ENCODE assay signal across 20 cellular contexts in the genomic region with DNA sequence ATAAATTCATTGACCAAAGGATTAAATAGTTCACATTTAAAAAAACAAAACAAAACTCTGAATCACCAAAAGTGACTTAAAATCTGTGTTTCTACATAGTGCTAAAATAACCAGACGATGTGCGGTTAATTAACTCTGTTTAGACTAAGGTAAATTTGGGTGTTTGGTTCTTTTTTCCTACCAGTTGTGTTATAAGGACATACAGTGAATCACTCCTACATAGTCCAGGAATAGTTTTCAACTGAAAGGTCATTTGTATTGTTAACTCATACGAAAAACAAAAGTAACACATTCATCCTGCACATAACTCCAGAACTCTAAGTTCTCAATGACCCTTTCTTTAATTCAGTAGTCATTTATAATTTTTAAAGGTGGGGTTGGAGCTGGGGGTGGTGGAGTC.
DNase-seq lines count a peak whose midpoint lies in the region; ATAC-seq, FAIRE-seq and TF ChIP-seq lines count a peak whose summit lies in the region.
"Had no signal": no experiment of that assay in that cellular context is flagged by ENCODE, and none has a peak within 500 bp of the region (broad histone marks: within the 10 kb centered on the region; RNA-seq: fewer than 3 reads in every experiment).

No MANE protein-coding gene starts in this region.

- no TSS peak for BruUV-seq in HepG2 (replicated peaks; lab: Mats Ljungman, UMichigan)

- H3K9me3 Mint-ChIP-seq in activated naive CD8-positive, alpha-beta T cell treated with anti-CD3 and anti-CD28 coated beads for 36 hours = no peaks in the 10 kb centered on the region
- no peaks in the 10 kb centered on the region for H3K9me3 Mint-ChIP-seq in activated naive CD4-positive, alpha-beta T cell treated with anti-CD3 and anti-CD28 coated beads for 36 hours
- H3K9me3 Mint-ChIP-seq: CD8-positive, alpha-beta T cell had no signal

- H3K4me3 Mint-ChIP-seq in activated naive CD8-positive, alpha-beta T cell treated with anti-CD3 and anti-CD28 coated beads for 36 hours = no peak overlapping the region
- H3K4me3 Mint-ChIP-seq in activated naive CD4-positive, alpha-beta T cell treated with anti-CD3 and anti-CD28 coated beads for 36 hours = no peak overlapping the region
- H3K4me3 Mint-ChIP-seq: CD8-positive, alpha-beta T cell had no signal

- H3K36me3 Mint-ChIP-seq in activated naive CD8-positive, alpha-beta T cell treated with anti-CD3 and anti-CD28 coated beads for 36 hours = no peaks in the 10 kb centered on the region
- no peaks in the 10 kb centered on the region for H3K36me3 Mint-ChIP-seq in activated naive CD4-positive, alpha-beta T cell treated with anti-CD3 and anti-CD28 coated beads for 36 hours (ENCODE audit: low read depth)
- H3K36me3 Mint-ChIP-seq: CD8-positive, alpha-beta T cell had no signal

- ATAC-seq in HepG2 = no peak
- ATAC-seq: CD8-positive, alpha-beta T cell; K562 had no signal

- no peak for TF ChIP-seq CTCF in fibroblast of pulmonary artery (IDR thresholded peaks at IDR 0.05; ENCODE audit: low read length, missing control alignments)
- TF ChIP-seq CTCF in osteoblast (IDR thresholded peaks at IDR 0.05; ENCODE audit: extremely low read depth, low read depth, low read length) = no peak
- TF ChIP-seq CTCF in HepG2 (CRISPR knock-in tag; IDR thresholded peaks at IDR 0.05) = no peak

- TF ChIP-seq EP300 in HepG2 (IDR thresholded peaks at IDR 0.05; ENCODE audit: low read depth in 2 of 2, low read length in 2 of 2) (no peak), HepG2 (CRISPR knock-in tag; IDR thresholded peaks at IDR 0.05; ENCODE audit: borderline replicate concordance) (no peak)

- no peaks in the 10 kb centered on the region for H3K27me3 Mint-ChIP-seq in activated naive CD8-positive, alpha-beta T cell treated with anti-CD3 and anti-CD28 coated beads for 36 hours
- H3K27me3 Mint-ChIP-seq in activated naive CD4-positive, alpha-beta T cell treated with anti-CD3 and anti-CD28 coated beads for 36 hours (ENCODE audit: low read depth) = no peaks in the 10 kb centered on the region

- CTCF ChIA-PET in HepG2 (lab: Yijun Ruan, JAX; ENCODE audit: low intra/inter-chr PET ratio, low total read pairs) = no interaction called here
- CTCF ChIA-PET in activated naive CD4-positive, alpha-beta T cell treated with anti-CD3 and anti-CD28 coated beads for 36 hours (lab: Charles Lee) = no interaction called here

- H3K27ac ChIP-seq in ACC112 (ENCODE audit: low read depth, low read length) (peak overlapping the region; percentile 81), osteoblast (ENCODE audit: low read depth, low read length) (peak overlapping the region; percentile 86), HepG2 (ENCODE audit: extremely low read length, insufficient read depth, low read length) (no peak overlapping the region)

- H3K27me3 ChIP-seq in ACC112 (ENCODE audit: insufficient read depth, low read length) = no peaks in the 10 kb centered on the region
- no peaks in the 10 kb centered on the region for H3K27me3 ChIP-seq in osteoblast (ENCODE audit: insufficient read depth, low read length)
- no peaks in the 10 kb centered on the region for H3K27me3 ChIP-seq in HepG2 (ENCODE audit: control insufficient read depth in 1 of 2, insufficient read depth in 2 of 2, low read length in 2 of 2)

- H3K4me1 Mint-ChIP-seq in activated naive CD8-positive, alpha-beta T cell treated with anti-CD3 and anti-CD28 coated beads for 36 hours = peaks cover 24% of the 10 kb centered on the region
- H3K4me1 Mint-ChIP-seq in activated naive CD4-positive, alpha-beta T cell treated with anti-CD3 and anti-CD28 coated beads for 36 hours (ENCODE audit: low read depth) = peaks cover 13% of the 10 kb centered on the region

- no peak overlapping the region for H3K27ac Mint-ChIP-seq in activated naive CD8-positive, alpha-beta T cell treated with anti-CD3 and anti-CD28 coated beads for 36 hours
- H3K27ac Mint-ChIP-seq in activated naive CD4-positive, alpha-beta T cell treated with anti-CD3 and anti-CD28 coated beads for 36 hours = no peak overlapping the region
- H3K27ac Mint-ChIP-seq: CD8-positive, alpha-beta T cell had no signal

- POLR2A ChIA-PET in HepG2 (lab: Yijun Ruan, JAX) = no interaction called here

- H3K4me3 ChIP-seq in ACC112 (ENCODE audit: low read depth, low read length) (no peak overlapping the region), fibroblast of pulmonary artery (replicated peaks; ENCODE audit: low read depth, low read length) (no peak overlapping the region), osteoblast (ENCODE audit: insufficient read depth, low read length) (no peak overlapping the region), HepG2 (replicated peaks in 1 of 3; ENCODE audit: insufficient read depth in 1 of 3, low read depth in 2 of 3, low read length in 3 of 3) (no peak overlapping the region)
- H3K4me3 ChIP-seq: K562 had no signal

- H4K20me1 ChIP-seq in osteoblast (ENCODE audit: insufficient read depth, low read length) = no peaks in the 10 kb centered on the region
- H4K20me1 ChIP-seq in HepG2 (ENCODE audit: insufficient read depth, low read length) = no peaks in the 10 kb centered on the region

- H3K4me1 ChIP-seq in ACC112 (ENCODE audit: control insufficient read depth, insufficient read depth, low read length, unreplicated experiment) (peaks cover 55% of the 10 kb centered on the region), osteoblast (ENCODE audit: insufficient read depth, low read length) (peaks cover 41% of the 10 kb centered on the region), HepG2 (ENCODE audit: insufficient read depth, low read length) (no peaks in the 10 kb centered on the region)

- H2AFZ ChIP-seq in ACC112 (ENCODE audit: low read length, unreplicated experiment) = no peak overlapping the region
- no peak overlapping the region for H2AFZ ChIP-seq in osteoblast (ENCODE audit: low read length)
- no peak overlapping the region for H2AFZ ChIP-seq in HepG2 (ENCODE audit: low read length)

- H3K4me2 ChIP-seq in osteoblast (ENCODE audit: insufficient read depth, low read length) = peak overlapping the region; percentile 20
- no peak overlapping the region for H3K4me2 ChIP-seq in HepG2 (ENCODE audit: low read depth, low read length)

- WGBS in HepG2 (ENCODE audit: low lambda C conversion rate) = 83% methylated on average over 3 of the region's 3 CpGs

- intact Hi-C loops in HepG2 (cut with micrococcal nuclease; ENCODE audit: unreplicated experiment) = no loop called here
- intact Hi-C loops in activated naive CD4-positive, alpha-beta T cell treated with anti-CD3 and anti-CD28 coated beads for 36 hours (cut with micrococcal nuclease) = no loop called here

- no peaks in the 10 kb centered on the region for H3K36me3 ChIP-seq in ACC112 (ENCODE audit: insufficient read depth, low read length)
- H3K36me3 ChIP-seq in osteoblast (ENCODE audit: insufficient read depth, low read length) = no peaks in the 10 kb centered on the region
- no peaks in the 10 kb centered on the region for H3K36me3 ChIP-seq in HepG2 (replicated peaks in 1 of 2; ENCODE audit: control insufficient read depth in 1 of 2, insufficient read depth in 2 of 2, low read length in 2 of 2)

- H3K9ac ChIP-seq in HepG2 (ENCODE audit: insufficient read depth, low read depth, low read length) = no peak overlapping the region

- H3K9me3 ChIP-seq in osteoblast (ENCODE audit: low read depth, low read length) = no peaks in the 10 kb centered on the region
- H3K9me3 ChIP-seq in HepG2 (ENCODE audit: low read length) = no peaks in the 10 kb centered on the region

- DNase-seq in amniotic epithelial cell (ENCODE audit: low read depth) (peak; percentile 66), fibroblast of pulmonary artery (ENCODE audit: low read depth) (peak; percentile 35), osteoblast (ENCODE audit: insufficient read length, low spot score, missing footprints) (no peak), HepG2 (ENCODE audit: low spot score) (no peak), erythroblast (lab: John Stamatoyannopoulos, UW) (no peak)
- DNase-seq in activated naive CD8-positive, alpha-beta T cell treated with anti-CD3 and anti-CD28 coated beads for 36 hours = no peak
- no peak for DNase-seq in activated naive CD4-positive, alpha-beta T cell treated with anti-CD3 and anti-CD28 coated beads for 36 hours
- DNase-seq: CD8-positive, alpha-beta T cell; GOT3; NCI-H1105; NCI-H1694; NCI-H524; NCI-H82; OCI-M1; Right ventricle myocardium superior had no signal

- in situ Hi-C loops in HepG2 (cut with HindIII; ENCODE audit: extremely low pct_ligation_motif_present, low pct_unique_long_range_greater_than_20kb) = no loop called here

- TF ChIP-seq POLR2A in HepG2 (IDR thresholded peaks at IDR 0.05; ENCODE audit: insufficient read depth in 1 of 2, low read depth in 2 of 2, low read length in 2 of 2) (no peak), erythroblast (IDR thresholded peaks at IDR 0.05; ENCODE audit: low read length) (no peak)

- no peak for TF ChIP-seq RAD21 in HepG2 (CRISPR knock-in tag; IDR thresholded peaks at IDR 0.05)

- FAIRE-seq in HepG2 (lab: Jason Lieb, UNC) = no peak
- FAIRE-seq: D721Med, GM12892, GM18507, K562 had no signal

- peaks cover 30% of the 10 kb centered on the region for H3K79me2 ChIP-seq in ACC112 (ENCODE audit: control insufficient read depth, insufficient read depth, low read length, unreplicated experiment)
- peaks cover 5% of the 10 kb centered on the region for H3K79me2 ChIP-seq in osteoblast (ENCODE audit: insufficient read depth, low read length)
- no peaks in the 10 kb centered on the region for H3K79me2 ChIP-seq in HepG2 (ENCODE audit: insufficient read depth, low read length)

TF ChIP-seq in HepG2, 621 proteins besides CTCF, POLR2A, EP300 and RAD21 (continues in another document):
- TF ChIP-seq ZNF446 (CRISPR knock-in tag; IDR thresholded peaks at IDR 0.05) (no peak), HDAC2 (CRISPR knock-in tag; IDR thresholded peaks at IDR 0.05) (no peak), ZNF121 (CRISPR knock-in tag; IDR thresholded peaks at IDR 0.05) (no peak), ZNF577 (CRISPR knock-in tag; IDR thresholded peaks at IDR 0.05; ENCODE audit: borderline replicate concordance, low read depth) (no peak), TGIF2 (CRISPR knock-in tag; IDR thresholded peaks at IDR 0.05) (no peak), DMAP1 (CRISPR knock-in tag; IDR thresholded peaks at IDR 0.05) (no peak)
- TF ChIP-seq, protein P1, sequence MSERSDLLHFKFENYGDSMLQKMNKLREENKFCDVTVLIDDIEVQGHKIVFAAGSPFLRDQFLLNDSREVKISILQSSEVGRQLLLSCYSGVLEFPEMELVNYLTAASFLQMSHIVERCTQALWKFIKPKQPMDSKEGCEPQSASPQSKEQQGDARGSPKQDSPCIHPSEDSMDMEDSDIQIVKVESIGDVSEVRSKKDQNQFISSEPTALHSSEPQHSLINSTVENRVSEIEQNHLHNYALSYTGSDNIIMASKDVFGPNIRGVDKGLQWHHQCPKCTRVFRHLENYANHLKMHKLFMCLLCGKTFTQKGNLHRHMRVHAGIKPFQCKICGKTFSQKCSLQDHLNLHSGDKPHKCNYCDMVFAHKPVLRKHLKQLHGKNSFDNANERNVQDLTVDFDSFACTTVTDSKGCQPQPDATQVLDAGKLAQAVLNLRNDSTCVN (CRISPR knock-in tag; IDR thresholded peaks at IDR 0.05; ENCODE audit: borderline replicate concordance) = no peak

Comparison
In these comparisons a context has a peak if more than half of its experiments do, and no peak if none do; other contexts are left out.
1. DNase-seq: peak in amniotic epithelial cell (single experiment) and fibroblast of pulmonary artery (single experiment); none in osteoblast (single experiment), activated naive CD8-positive, alpha-beta T cell treated with anti-CD3 and anti-CD28 coated beads for 36 hours (single experiment), HepG2 (single experiment), activated naive CD4-positive, alpha-beta T cell treated with anti-CD3 and anti-CD28 coated beads for 36 hours (single experiment) and erythroblast (0 of 2).